1 cellular context compared by ENCODE assay signal in genomic region chr13:68046900-68047299, GRCh38.
TF ChIP-seq lines count a peak whose summit lies in the region.

No MANE protein-coding gene starts in this region.

TF ChIP-seq in SK-N-SH, 30 proteins besides CTCF, POLR2A, EP300 and RAD21 (continued from another document):
- TF ChIP-seq REST (IDR thresholded peaks at IDR 0.05; ENCODE audit: low read depth, low read length) (no peak), EZH2phosphoT487 (IDR thresholded peaks at IDR 0.05; ENCODE audit: borderline replicate concordance, low read depth) (no peak), RCOR1 (IDR thresholded peaks at IDR 0.05; ENCODE audit: low read length) (no peak)
- TF ChIP-seq, protein P1, sequence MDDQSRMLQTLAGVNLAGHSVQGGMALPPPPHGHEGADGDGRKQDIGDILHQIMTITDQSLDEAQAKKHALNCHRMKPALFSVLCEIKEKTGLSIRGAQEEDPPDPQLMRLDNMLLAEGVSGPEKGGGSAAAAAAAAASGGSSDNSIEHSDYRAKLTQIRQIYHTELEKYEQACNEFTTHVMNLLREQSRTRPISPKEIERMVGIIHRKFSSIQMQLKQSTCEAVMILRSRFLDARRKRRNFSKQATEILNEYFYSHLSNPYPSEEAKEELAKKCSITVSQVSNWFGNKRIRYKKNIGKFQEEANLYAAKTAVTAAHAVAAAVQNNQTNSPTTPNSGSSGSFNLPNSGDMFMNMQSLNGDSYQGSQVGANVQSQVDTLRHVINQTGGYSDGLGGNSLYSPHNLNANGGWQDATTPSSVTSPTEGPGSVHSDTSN (IDR thresholded peaks at IDR 0.05) = no peak
